14 cellular contexts compared by ENCODE assay signal in the genomic region with DNA sequence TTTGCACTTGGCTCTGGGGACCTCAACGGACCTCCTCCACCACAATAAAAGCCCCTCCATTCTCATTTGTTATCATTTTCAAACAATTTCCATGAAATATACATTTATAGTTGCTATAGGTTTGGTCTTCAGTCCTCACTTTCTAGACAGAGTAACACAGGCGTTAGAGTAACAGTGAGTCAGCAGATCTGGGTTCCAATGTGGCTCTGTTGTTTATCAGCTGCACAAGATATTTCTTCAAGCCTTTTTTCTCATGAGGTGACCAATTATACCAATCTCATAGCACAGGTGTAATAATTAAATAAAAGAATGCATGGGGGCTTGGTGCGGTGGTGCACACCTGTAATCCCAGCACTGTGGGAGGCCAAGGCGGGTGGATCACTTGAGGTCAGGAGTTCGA. TPM values are rescaled to one million over a fixed set of nuclear protein-coding genes. Genes with fewer than 3 reads are reported as not detected.
DNase-seq lines count a peak whose midpoint lies in the region; TF ChIP-seq lines count a peak whose summit lies in the region.
"Had no signal": no experiment of that assay in that cellular context is flagged by ENCODE, and none has a peak within 500 bp of the region (broad histone marks: within the 10 kb centered on the region; RNA-seq: fewer than 3 reads in every experiment).

No MANE protein-coding gene starts in this region.

- CTCF ChIA-PET in CD8-positive, alpha-beta memory T cell (lab: Charles Lee): no interaction called here

- POLR2A ChIA-PET in CD8-positive, alpha-beta memory T cell (lab: Charles Lee): no interaction called here

- H3K4me3 Mint-ChIP-seq in CD8-positive, alpha-beta memory T cell: no peak overlapping the region
- H3K4me3 Mint-ChIP-seq: CD4-positive, alpha-beta T cell; H9 had no signal

- no peaks in the 10 kb centered on the region for H3K4me1 Mint-ChIP-seq in CD8-positive, alpha-beta memory T cell

- H3K9me3 Mint-ChIP-seq in CD8-positive, alpha-beta memory T cell: no peaks in the 10 kb centered on the region
- H3K9me3 Mint-ChIP-seq: CD4-positive, alpha-beta T cell; H9 had no signal

- peak overlapping the region in 1 of 8 donors; percentile 20 for H3K27ac Mint-ChIP-seq in CD8-positive, alpha-beta memory T cell
- H3K27ac Mint-ChIP-seq: CD4-positive, alpha-beta T cell; H9 had no signal

- no peaks in the 10 kb centered on the region for H3K36me3 ChIP-seq in CD8-positive, alpha-beta memory T cell (ENCODE audit: insufficient read depth, low read length)
- H3K36me3 ChIP-seq: BE2C had no signal

- no peaks in the 10 kb centered on the region for H3K9me3 ChIP-seq in CD8-positive, alpha-beta memory T cell (ENCODE audit: low read length)
- H3K9me3 ChIP-seq: BE2C had no signal

- peaks cover 11 to 43% of the 10 kb centered on the region in 2 donors for H3K27me3 Mint-ChIP-seq in CD8-positive, alpha-beta memory T cell

- TF ChIP-seq POLR2A in erythroblast (IDR thresholded peaks at IDR 0.05; ENCODE audit: low read length): no peak

- H3K36me3 Mint-ChIP-seq in CD8-positive, alpha-beta memory T cell: no peaks in the 10 kb centered on the region

- H3K27me3 ChIP-seq in CD8-positive, alpha-beta memory T cell (ENCODE audit: insufficient read depth, low read length, poor library complexity, severe bottlenecking): peaks cover 11% of the 10 kb centered on the region
- H3K27me3 ChIP-seq: BE2C had no signal

- H3K27ac ChIP-seq in CD8-positive, alpha-beta memory T cell (ENCODE audit: low read depth, low read length): peak overlapping the region; percentile 18
- H3K27ac ChIP-seq: C4-2B had no signal

- no peak for DNase-seq in CD8-positive, alpha-beta memory T cell
- DNase-seq in OCI-M1 (lab: John Stamatoyannopoulos, UW) (peak; percentile 45), erythroblast (lab: John Stamatoyannopoulos, UW) (peak; percentile 59 to 60), activated gamma-delta T cell treated with Interleukin-2 at 50 U/mL for 16 hours (no peak), GM19240 (ENCODE audit: insufficient read length, low spot score) (no peak), activated gamma-delta T cell (lab: John Stamatoyannopoulos, UW) (no peak)
- DNase-seq: ACHN; BE2C; CD4-positive, alpha-beta T cell; DMS153; DMS79; GDM1; H9 had no signal

- no peak overlapping the region for H3K4me3 ChIP-seq in CD8-positive, alpha-beta memory T cell (ENCODE audit: low read length)

- no peaks in the 10 kb centered on the region for H3K4me1 ChIP-seq in CD8-positive, alpha-beta memory T cell (ENCODE audit: insufficient read depth, low read length)
- H3K4me1 ChIP-seq: BE2C had no signal

RNA-seq across cellular contexts. Expression of gene PSMB2, which starts 32.8 kb away (rescaled TPM):
- total RNA-seq in CD8-positive, alpha-beta memory T cell: 100 to 1,000 TPM; 117 to 119 TPM
- 87.0 TPM for polyA plus RNA-seq in CD8-positive, alpha-beta memory T cell

RNA-seq across cellular contexts. Expression of gene C1orf216, which starts 44.6 kb away (rescaled TPM):
- 10 to 100 TPM; 20.6 to 21.8 TPM for total RNA-seq in CD8-positive, alpha-beta memory T cell
- 15.3 TPM for polyA plus RNA-seq in CD8-positive, alpha-beta memory T cell

Comparison
In these comparisons a context has a peak if more than half of its experiments do, and no peak if none do; other contexts are left out.
1. DNase-seq: peak in OCI-M1 (single experiment) and erythroblast (2 of 2); none in CD8-positive, alpha-beta memory T cell (0 of 5), activated gamma-delta T cell treated with Interleukin-2 at 50 U/mL for 16 hours (single experiment), GM19240 (single experiment) and activated gamma-delta T cell (single experiment).